ENCODE assay signal across 8 cellular contexts in the genomic region with DNA sequence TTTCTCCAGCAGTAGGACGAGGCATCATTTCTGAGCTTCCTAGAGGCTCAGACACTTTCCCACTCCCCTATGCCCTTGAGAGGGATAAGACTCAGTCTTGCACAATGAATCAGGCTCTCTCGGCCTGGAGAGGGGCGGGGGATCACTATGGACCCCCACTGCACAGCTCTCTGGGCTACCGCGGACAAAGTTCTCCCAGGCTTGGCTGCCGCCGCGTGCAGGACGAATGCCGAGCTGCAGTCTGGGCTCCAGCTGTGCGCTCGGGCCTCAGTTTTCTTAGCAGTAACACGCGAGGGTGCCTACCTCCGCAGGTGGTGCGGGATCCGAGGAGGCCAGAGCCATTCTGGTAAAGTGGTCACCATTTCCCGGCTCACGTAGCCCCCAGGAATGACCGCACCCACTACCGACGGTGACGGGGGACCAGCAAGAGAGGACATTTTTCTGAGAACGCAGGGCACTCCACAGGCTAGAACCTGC.
A peak's percentile ranks its signal among the peaks of the same experiment; 100 is the strongest.
DNase-seq lines count a peak whose midpoint lies in the region; ATAC-seq and TF ChIP-seq lines count a peak whose summit lies in the region.

No MANE protein-coding gene starts in this region.

- peak overlapping the region; percentile 46 for H3K27ac ChIP-seq in RWPE1
- no peak overlapping the region for H3K27ac ChIP-seq in parathyroid adenoma

- H3K4me2 ChIP-seq in parathyroid adenoma (ENCODE audit: low read length), result peak overlapping the region; percentile 83

- no peaks in the 10 kb centered on the region for H3K79me2 ChIP-seq in parathyroid adenoma

- CTCF ChIA-PET in RWPE1 (lab: Yijun Ruan, JAX), result interaction anchor here (0.6 to 6.2 kb wide), 2 partner anchors 47 to 64 kb away, joined by 3 to 54 read pairs; no protein-coding TSS in a partner anchor

- no peaks in the 10 kb centered on the region for H3K27me3 ChIP-seq in parathyroid adenoma (ENCODE audit: control insufficient read depth, insufficient read depth, low read length)

- no peak for ATAC-seq in HG02840 (IDR thresholded peaks at IDR 0.05; ENCODE audit: low FRiP score, unreplicated experiment)
- no peak for ATAC-seq in GM21526 (IDR thresholded peaks at IDR 0.05; ENCODE audit: low FRiP score, unreplicated experiment)

- POLR2A ChIA-PET in RWPE1 (lab: Yijun Ruan, JAX; ENCODE audit: low non-redundant PET), result no interaction called here

- peak overlapping the region; percentile 48 for H3K4me3 ChIP-seq in fibroblast of pulmonary artery (replicated peaks; ENCODE audit: low read depth, low read length)
- no peak overlapping the region for H3K4me3 ChIP-seq in parathyroid adenoma (ENCODE audit: low read depth, low read length)

- no peaks in the 10 kb centered on the region for H3K36me3 ChIP-seq in parathyroid adenoma (ENCODE audit: control insufficient read depth, insufficient read depth, low read length)

- H3K9me3 ChIP-seq in parathyroid adenoma (ENCODE audit: control insufficient read depth, low read length), result no peaks in the 10 kb centered on the region

- no peak for TF ChIP-seq CTCF in RWPE1 (conservative IDR thresholded peaks at IDR 0.05; ENCODE audit: low read depth)
- no peak for TF ChIP-seq CTCF in fibroblast of pulmonary artery (IDR thresholded peaks at IDR 0.05; ENCODE audit: low read length, missing control alignments)
- no peak for TF ChIP-seq CTCF in parathyroid adenoma (IDR thresholded peaks at IDR 0.05)

- H3K4me1 ChIP-seq in parathyroid adenoma, result no peaks in the 10 kb centered on the region

- no peak overlapping the region for H3K9ac ChIP-seq in parathyroid adenoma

- DNase-seq in ELR (ENCODE audit: low read depth) (peak; percentile 7), RWPE1 (ENCODE audit: low spot score) (no peak), fibroblast of pulmonary artery (ENCODE audit: low read depth) (no peak), EL (no peak), SKM-1 (lab: John Stamatoyannopoulos, UW; ENCODE audit: unreplicated experiment) (no peak)

- peak overlapping the region; percentile 75 for H2AFZ ChIP-seq in parathyroid adenoma
